20 cellular contexts compared by ENCODE assay signal in genomic region chr5:10481241-10481932, GRCh38. TPM values are rescaled to one million over a fixed set of nuclear protein-coding genes. Genes with fewer than 3 reads are reported as not detected.
DNase-seq lines count a peak whose midpoint lies in the region; ATAC-seq, FAIRE-seq and TF ChIP-seq lines count a peak whose summit lies in the region.
"Had no signal": no experiment of that assay in that cellular context is flagged by ENCODE, and none has a peak within 500 bp of the region (broad histone marks: within the 10 kb centered on the region; RNA-seq: fewer than 3 reads in every experiment).

No MANE protein-coding gene starts in this region.

- H3K9me2 ChIP-seq in PC-9 (ENCODE audit: insufficient read depth) = no peaks in the 10 kb centered on the region

- TF ChIP-seq RAD21 in HepG2 (CRISPR knock-in tag; IDR thresholded peaks at IDR 0.05) = no peak

- POLR2A ChIA-PET in PC-9 (lab: Charles Lee; ENCODE audit: unreplicated experiment) = no interaction called here
- POLR2A ChIA-PET in HepG2 (lab: Yijun Ruan, JAX) = no interaction called here

- 9% methylated on average over 10 of the region's 10 CpGs for WGBS in HepG2 (ENCODE audit: low lambda C conversion rate)

- no peaks in the 10 kb centered on the region for H3K36me3 ChIP-seq in cardiac muscle cell
- no peaks in the 10 kb centered on the region for H3K36me3 ChIP-seq in PC-9 (ENCODE audit: low read depth)
- no peaks in the 10 kb centered on the region for H3K36me3 ChIP-seq in HepG2 (replicated peaks in 1 of 2; ENCODE audit: control insufficient read depth in 1 of 2, insufficient read depth in 2 of 2, low read length in 2 of 2)
- H3K36me3 ChIP-seq: esophagus squamous epithelium, heart left ventricle, pancreas had no signal

- in situ Hi-C loops in HepG2 (cut with HindIII; ENCODE audit: extremely low pct_ligation_motif_present, low pct_unique_long_range_greater_than_20kb) = no loop called here

- H4K20me1 ChIP-seq in PC-9 (ENCODE audit: insufficient read depth) (no peaks in the 10 kb centered on the region), HepG2 (ENCODE audit: insufficient read depth, low read length) (no peaks in the 10 kb centered on the region)

- H3K4me3 ChIP-seq in cardiac muscle cell = no peak overlapping the region
- H3K4me3 ChIP-seq in PC-9 = no peak overlapping the region
- no peak overlapping the region; a peak in 1 of 6 replicates for H3K4me3 ChIP-seq in HepG2 (replicated peaks in 1 of 3; ENCODE audit: insufficient read depth in 1 of 3, low read depth in 2 of 3, low read length in 3 of 3)
- H3K4me3 ChIP-seq: dorsolateral prefrontal cortex, esophagus squamous epithelium, heart left ventricle, pancreas had no signal

- peak overlapping the region; percentile 31 for H3K27ac ChIP-seq in cardiac muscle cell
- H3K27ac ChIP-seq in PC-9 = peak overlapping the region; percentile 0; the same call in 1 of the 2 replicates
- no peak overlapping the region for H3K27ac ChIP-seq in HepG2 (ENCODE audit: extremely low read length, insufficient read depth, low read length)
- H3K27ac ChIP-seq: dorsolateral prefrontal cortex, esophagus squamous epithelium, pancreas had no signal

- H2AFZ ChIP-seq in PC-9 = no peak overlapping the region
- no peak overlapping the region for H2AFZ ChIP-seq in HepG2 (ENCODE audit: low read length)

- H3K4me1 ChIP-seq in cardiac muscle cell (ENCODE audit: low read depth) = peaks cover 4% of the 10 kb centered on the region
- H3K4me1 ChIP-seq in PC-9 (replicated peaks; ENCODE audit: insufficient read depth) = peaks cover 50% of the 10 kb centered on the region
- H3K4me1 ChIP-seq in HepG2 (ENCODE audit: insufficient read depth, low read length) = peaks cover 15% of the 10 kb centered on the region
- H3K4me1 ChIP-seq: pancreas had no signal

- H3K9ac ChIP-seq in HepG2 (ENCODE audit: insufficient read depth, low read depth, low read length) = no peak overlapping the region

- no peak for TF ChIP-seq POLR2A in HepG2 (IDR thresholded peaks at IDR 0.05; ENCODE audit: insufficient read depth in 1 of 2, low read depth in 2 of 2, low read length in 2 of 2)

- H3K27me3 ChIP-seq in cardiac muscle cell (no peaks in the 10 kb centered on the region), PC-9 (ENCODE audit: insufficient read depth, low read depth) (no peaks in the 10 kb centered on the region), HepG2 (ENCODE audit: control insufficient read depth in 1 of 2, insufficient read depth in 2 of 2, low read length in 2 of 2) (peaks cover 0 to 22% of the 10 kb centered on the region in 2 experiments; a peak in 2 of 5 replicates)
- H3K27me3 ChIP-seq: dorsolateral prefrontal cortex, esophagus squamous epithelium, heart left ventricle, pancreas had no signal

- H3K4me2 ChIP-seq in PC-9 (peak overlapping the region; percentile 17), HepG2 (ENCODE audit: low read depth, low read length) (no peak overlapping the region; the same call in 1 of the 2 replicates)

- intact Hi-C loops in Right ventricle myocardium inferior (cut with DNase I) = no loop called here
- intact Hi-C loops in PC-9 (cut with micrococcal nuclease; ENCODE audit: unreplicated experiment) = loop anchor here (1.0 kb wide), 1 partner anchor 14 kb away; no protein-coding TSS in a partner anchor
- intact Hi-C loops in HepG2 (cut with micrococcal nuclease; ENCODE audit: unreplicated experiment) = no loop called here

- TF ChIP-seq CTCF in cardiac muscle cell (IDR thresholded peaks at IDR 0.05; ENCODE audit: low read depth, low read length) (no peak), PC-9 (conservative IDR thresholded peaks at IDR 0.05) (no peak), HepG2 (CRISPR knock-in tag; IDR thresholded peaks at IDR 0.05) (no peak), D721Med (IDR thresholded peaks at IDR 0.05; ENCODE audit: insufficient read depth, missing control alignments) (no peak)

- TF ChIP-seq EP300 in HepG2 (IDR thresholded peaks at IDR 0.05; ENCODE audit: low read depth in 2 of 2, low read length in 2 of 2) (no peak), HepG2 (CRISPR knock-in tag; IDR thresholded peaks at IDR 0.05; ENCODE audit: borderline replicate concordance) (no peak)

- DNase-seq in cardiac muscle cell (ENCODE audit: low read depth in 1 of 2, low spot score in 1 of 2) (no peak), Right ventricle myocardium inferior (ENCODE audit: missing footprints) (no peak), PC-9 (peak; percentile 40 to 79), HepG2 (ENCODE audit: low spot score) (peak; percentile 53), D721Med (ENCODE audit: insufficient read length, low spot score) (no peak), NCI-H1092 (lab: John Stamatoyannopoulos, UW) (no peak), NCI-H2196 treated with DMSO at 0.1 percent for 48 hours (lab: John Stamatoyannopoulos, UW; ENCODE audit: unreplicated experiment) (no peak)
- no peak for DNase-seq in stimulated activated CD4-positive, alpha-beta T cell treated with anti-CD3 and anti-CD28 coated beads, Interleukin-12 subunit alpha, Interleukin-12 subunit beta, amount 100 ng/mL, for 4 hours
- DNase-seq: activated CD8-positive, alpha-beta T cell treated with anti-CD3 and anti-CD28 coated beads for 36 hours; dorsolateral prefrontal cortex; esophagus squamous epithelium; heart left ventricle; KBM-7; kidney glomerular epithelial cell; NCI-H1436; NCI-H226; pancreas; stimulated activated naive B cell treated with anti-CD40 and anti-IgM and Interleukin-4, amounts not matched to agents 10 μg/mL and 1 μg/mL and 100 μg/mL, for 72 hours; SW 1271 had no signal

- no TSS peak for BruUV-seq in PC-9 (replicated peaks; lab: Mats Ljungman, UMichigan)
- no TSS peak for BruUV-seq in HepG2 (replicated peaks; lab: Mats Ljungman, UMichigan)

- H3K9me3 ChIP-seq in cardiac muscle cell (ENCODE audit: low read depth) (no peaks in the 10 kb centered on the region), PC-9 (ENCODE audit: insufficient read depth, low read depth) (no peaks in the 10 kb centered on the region), HepG2 (ENCODE audit: low read length) (no peaks in the 10 kb centered on the region)
- H3K9me3 ChIP-seq: esophagus squamous epithelium, heart left ventricle, pancreas had no signal

- CTCF ChIA-PET in PC-9 (lab: Charles Lee) = interaction anchor here (1.3 kb wide), 1 partner anchor 70 kb away, joined by 4 read pairs; no protein-coding TSS in a partner anchor
- CTCF ChIA-PET in HepG2 (lab: Yijun Ruan, JAX; ENCODE audit: low intra/inter-chr PET ratio, low total read pairs) = no interaction called here

- ATAC-seq in Right ventricle myocardium inferior (no peak), HepG2 (peak; percentile 87)
- ATAC-seq: activated CD8-positive, alpha-beta T cell treated with anti-CD3 and anti-CD28 coated beads for 36 hours; heart left ventricle; pancreas had no signal

- no peak for FAIRE-seq in HepG2 (lab: Jason Lieb, UNC)
- FAIRE-seq in D721Med (lab: Jason Lieb, UNC) = no peak
- FAIRE-seq: A204.1, pancreas had no signal

- H3K79me2 ChIP-seq in PC-9 (ENCODE audit: low read depth) (no peaks in the 10 kb centered on the region), HepG2 (ENCODE audit: insufficient read depth, low read length) (no peaks in the 10 kb centered on the region)

- H3F3A ChIP-seq in PC-9 (ENCODE audit: insufficient read depth, low read depth) = peaks cover 38% of the 10 kb centered on the region

TF ChIP-seq in HepG2, 621 proteins besides CTCF, POLR2A, EP300 and RAD21 (continues in another document):
- TF ChIP-seq NR2F6 (IDR thresholded peaks at IDR 0.05) (peak; percentile 19; the same call in 1 of the 2 replicates), NR2F6 (CRISPR knock-in tag; IDR thresholded peaks at IDR 0.05) (no peak), ZBTB1 (CRISPR knock-in tag; IDR thresholded peaks at IDR 0.05; ENCODE audit: borderline replicate concordance) (no peak), CEBPG (CRISPR knock-in tag; IDR thresholded peaks at IDR 0.05) (peak; percentile 38; the same call in 1 of the 2 replicates), ZNF878 (CRISPR knock-in tag; IDR thresholded peaks at IDR 0.05) (no peak), NCOR1 (IDR thresholded peaks at IDR 0.05; ENCODE audit: borderline replicate concordance, low read length) (no peak), HNF4A (CRISPR knock-in tag; IDR thresholded peaks at IDR 0.05) (peak; percentile 63), HNF4G (IDR thresholded peaks at IDR 0.05; ENCODE audit: borderline replicate concordance, low read depth, low read length) (peak; percentile 49), HNF4G (CRISPR knock-in tag; IDR thresholded peaks at IDR 0.05; ENCODE audit: borderline replicate concordance, low read depth) (no peak), SOX13 (IDR thresholded peaks at IDR 0.05) (no peak), SOX13 (CRISPR knock-in tag; conservative IDR thresholded peaks at IDR 0.05 in 1 of 2, IDR thresholded peaks at IDR 0.05 in 1 of 2) (peak in 1 of 2 experiments; percentile 38; a peak in 2 of 4 replicates), KMT2B (CRISPR knock-in tag; IDR thresholded peaks at IDR 0.05) (no peak), RFX1 (IDR thresholded peaks at IDR 0.05) (no peak)

RNA-seq across cellular contexts. Expression of gene ROPN1L, which starts 39.7 kb away (rescaled TPM):
- 1.3 and 1.4 TPM in 2 replicates for total RNA-seq in cardiac muscle cell
- 1.3 TPM in 1 of 2 replicates, not detected in the other for polyA plus RNA-seq in cardiac muscle cell
- total RNA-seq in Right ventricle myocardium inferior = not detected
- total RNA-seq in PC-9 (2021) = 7.1 and 10.3 TPM in 2 replicates
- total RNA-seq in HepG2 (2016; rRNA removed; fragmentation: Illumina TruSeq; extraction: Trizol) = not detected in 2 replicates
- not detected in 2 replicates for total RNA-seq in HepG2 (2016; cell fraction: cytosol; rRNA removed; fragmentation: Illumina TruSeq; extraction: Trizol; ENCODE audit: low read depth)
- not detected in 2 replicates for total RNA-seq in HepG2 (2016; cell fraction: insoluble cytoplasmic fraction; rRNA removed; fragmentation: Illumina TruSeq; extraction: Trizol)
- not detected in 2 replicates for total RNA-seq in HepG2 (2016; cell fraction: membrane; rRNA removed; fragmentation: Illumina TruSeq; extraction: Trizol)
- total RNA-seq in HepG2 (2016; cell fraction: nucleus; rRNA removed; fragmentation: Illumina TruSeq; extraction: Trizol) = not detected in 2 replicates
- 0.08 TPM in 1 of 2 replicates, not detected in the other for polyA plus RNA-seq in HepG2 (2011; rRNA removed)
- 0.11 TPM in 1 of 2 replicates, not detected in the other for polyA plus RNA-seq in HepG2 (2011; cell fraction: cytosol; rRNA removed)
- 0.14 and 0.66 TPM in 2 replicates for polyA plus RNA-seq in HepG2 (2011; cell fraction: nucleus; rRNA removed)
- not detected in 2 replicates for polyA plus RNA-seq in HepG2 (2012)
- not detected in 2 replicates for polyA plus RNA-seq in HepG2 (2016; cell fraction: cytosol; fragmentation: Illumina TruSeq; extraction: Trizol; ENCODE audit: low read depth)
- not detected in 2 replicates for polyA plus RNA-seq in HepG2 (2016; cell fraction: insoluble cytoplasmic fraction; fragmentation: Illumina TruSeq; extraction: Trizol; ENCODE audit: low read depth)
- not detected in 2 replicates for polyA plus RNA-seq in HepG2 (2016; cell fraction: membrane; fragmentation: Illumina TruSeq; extraction: Trizol; ENCODE audit: low read depth)
- polyA plus RNA-seq in HepG2 (2016; cell fraction: nucleus; fragmentation: Illumina TruSeq; extraction: Trizol; ENCODE audit: insufficient read depth, low read depth) = not detected in 2 replicates
- polyA minus RNA-seq in HepG2 (2011; rRNA and poly(A)+ RNA removed; ENCODE audit: low replicate concordance) = 0.23 and 0.62 TPM in 2 replicates
- not detected in 2 replicates for polyA minus RNA-seq in HepG2 (2011; cell fraction: cytosol; rRNA and poly(A)+ RNA removed)
- 0.99 and 1.3 TPM in 2 replicates for polyA minus RNA-seq in HepG2 (2011; cell fraction: nucleus; rRNA and poly(A)+ RNA removed)
- total RNA-seq: activated CD8-positive, alpha-beta T cell treated with anti-CD3 and anti-CD28 coated beads for 36 hours had no signal

Comparison
In these comparisons a context has a peak if more than half of its experiments do, and no peak if none do; other contexts are left out.
1. DNase-seq: peak in PC-9 (2 of 2) and HepG2 (single experiment); none in cardiac muscle cell (0 of 2), Right ventricle myocardium inferior (single experiment), D721Med (single experiment), NCI-H1092 (single experiment), NCI-H2196 treated with DMSO at 0.1 percent for 48 hours (single experiment) and stimulated activated CD4-positive, alpha-beta T cell treated with anti-CD3 and anti-CD28 coated beads, Interleukin-12 subunit alpha, Interleukin-12 subunit beta, amount 100 ng/mL, for 4 hours (single experiment).